In genomic region chr10:100341953-100342626, GRCh38 we compare ENCODE assay signal across 8 cellular contexts. TPM values are rescaled to one million over a fixed set of nuclear protein-coding genes. Genes with fewer than 3 reads are reported as not detected.
DNase-seq lines count a peak whose midpoint lies in the region; ATAC-seq, FAIRE-seq and TF ChIP-seq lines count a peak whose summit lies in the region.

No MANE protein-coding gene starts in this region.

- H2AFZ ChIP-seq in PC-3 (ENCODE audit: low read length): peak overlapping the region; percentile 65

- no peaks in the 10 kb centered on the region for H4K20me1 ChIP-seq in PC-3 (ENCODE audit: low read length)

- no peaks in the 10 kb centered on the region for H3F3A ChIP-seq in PC-3 (ENCODE audit: low read length, unreplicated experiment)

- CTCF ChIA-PET in PC-3 (lab: Charles Lee): interaction anchor here (1.0 kb wide), 3 partner anchors 87 to 140 kb away, joined by 3 to 5 read pairs (median 4); no protein-coding TSS in a partner anchor

- no peaks in the 10 kb centered on the region for H3K27me3 ChIP-seq in PC-3 (ENCODE audit: low read length)

- peaks cover 1% of the 10 kb centered on the region for H3K79me2 ChIP-seq in PC-3 (ENCODE audit: low read length)

- DNase-seq in COLO668 (lab: John Stamatoyannopoulos, UW; ENCODE audit: unreplicated experiment) (peak; percentile 28), H54 (ENCODE audit: insufficient read length, low spot score) (peak; percentile 46), PC-3 (peak; percentile 67), head of caudate nucleus (peak in 37 of 42 donors; percentile 23 to 83 (median 61)), retinal pigment epithelial cell (ENCODE audit: low read depth) (no peak), KG1 (lab: John Stamatoyannopoulos, UW) (no peak)
- DNase-seq in activated gamma-delta T cell treated with anti-CD3 and anti-CD28 coated beads, Interleukin-2, amount 50 U/mL, for 16 hours (ENCODE audit: low read depth): peak; percentile 23

- BruUV-seq in PC-3 (replicated peaks; lab: Mats Ljungman, UMichigan): no TSS peak

- peaks cover 11% of the 10 kb centered on the region for H3K4me1 ChIP-seq in PC-3 (ENCODE audit: insufficient read depth, low read length)

- POLR2A ChIA-PET in PC-3 (lab: Charles Lee; ENCODE audit: unreplicated experiment): no interaction called here

- H3K27ac ChIP-seq in PC-3 (ENCODE audit: low read length): no peak overlapping the region

- H3K4me3 ChIP-seq in PC-3 (ENCODE audit: low read length): no peak overlapping the region
- H3K4me3 ChIP-seq in retinal pigment epithelial cell (ENCODE audit: low read length): no peak overlapping the region

- intact Hi-C loops in PC-3 (cut with micrococcal nuclease) (loop anchor here (1.0 kb wide), 2 partner anchors 32 to 91 kb away; no protein-coding TSS in a partner anchor), head of caudate nucleus (cut with DNase I) (loop anchor here (5.0 kb wide), 2 partner anchors 55 to 90 kb away; partner anchors contain the start of gene BLOC1S2)

- no peak for TF ChIP-seq POLR2A in H54 (IDR thresholded peaks at IDR 0.05; ENCODE audit: low read depth, low read length)

- H3K9me3 ChIP-seq in PC-3 (ENCODE audit: low read length): no peaks in the 10 kb centered on the region

- no peaks in the 10 kb centered on the region for H3K36me3 ChIP-seq in PC-3 (ENCODE audit: low read depth, low read length)

- TF ChIP-seq CTCF in PC-3 (conservative IDR thresholded peaks at IDR 0.05; ENCODE audit: low read depth, low read length) (peak; percentile 72), retinal pigment epithelial cell (conservative IDR thresholded peaks at IDR 0.05; ENCODE audit: low read depth, low read length) (peak; percentile 82)

- FAIRE-seq in H54 (lab: Jason Lieb, UNC): no peak

- no peaks in the 10 kb centered on the region for H3K9me2 ChIP-seq in PC-3 (replicated peaks; ENCODE audit: low read length)

- H3K4me2 ChIP-seq in PC-3 (ENCODE audit: low read length): no peak overlapping the region

- ATAC-seq in PC-3 (peak; percentile 58), GM18861 (IDR thresholded peaks at IDR 0.05; ENCODE audit: unreplicated experiment) (no peak)

- no peak overlapping the region for H3K9ac ChIP-seq in PC-3 (ENCODE audit: low read length)

RNA-seq across cellular contexts. Expression of gene SCD, which starts 4.9 kb away (rescaled TPM):
- total RNA-seq in PC-3 (2014; rRNA removed): 116 and 121 TPM in 2 replicates

RNA-seq across cellular contexts. Expression of gene PKD2L1, which starts 12.1 kb away (rescaled TPM):
- not detected in 2 replicates for total RNA-seq in PC-3 (2014; rRNA removed)

RNA-seq across cellular contexts. Expression of gene BLOC1S2, which starts 55.6 kb away (rescaled TPM):
- 33.7 and 46.4 TPM in 2 replicates for total RNA-seq in PC-3 (2014; rRNA removed)

Comparison
In these comparisons a context has a peak if more than half of its experiments do, and no peak if none do; other contexts are left out.
1. DNase-seq: peak in COLO668 (single experiment), H54 (single experiment), PC-3 (single experiment), activated gamma-delta T cell treated with anti-CD3 and anti-CD28 coated beads, Interleukin-2, amount 50 U/mL, for 16 hours (single experiment) and head of caudate nucleus (37 of 42); none in retinal pigment epithelial cell (single experiment) and KG1 (single experiment).